12 cellular contexts compared by ENCODE assay signal in genomic region chr7:69695998-69696657, GRCh38.
A peak's percentile ranks its signal among the peaks of the same experiment; 100 is the strongest.
DNase-seq lines count a peak whose midpoint lies in the region; ATAC-seq and TF ChIP-seq lines count a peak whose summit lies in the region.
"Had no signal": no experiment of that assay in that cellular context is flagged by ENCODE, and none has a peak within 500 bp of the region (broad histone marks: within the 10 kb centered on the region; RNA-seq: fewer than 3 reads in every experiment).

No MANE protein-coding gene starts in this region.

- no peak for TF ChIP-seq CTCF in GM13977 (IDR thresholded peaks at IDR 0.05; ENCODE audit: extremely low read depth, insufficient read depth, missing control alignments)

- peak; percentile 80 for ATAC-seq in GM19468 (IDR thresholded peaks at IDR 0.05; ENCODE audit: extremely low read depth, unreplicated experiment)
- peak; percentile 87 for ATAC-seq in HG03097 (IDR thresholded peaks at IDR 0.05; ENCODE audit: low FRiP score, unreplicated experiment)

- DNase-seq in GM13977 (ENCODE audit: low spot score): peak; percentile 54
- peak; percentile 51 for DNase-seq in SKM-1 (lab: John Stamatoyannopoulos, UW; ENCODE audit: unreplicated experiment)
- DNase-seq in activated CD4-positive, alpha-beta T cell treated with anti-CD3 and anti-CD28 coated beads, Interleukin-2, amount 50 U/mL, for 1 hour: no peak
- DNase-seq in anterior cingulate cortex (lab: John Stamatoyannopoulos, UW): no peak
- no peak for DNase-seq in NCI-H1105 (lab: John Stamatoyannopoulos, UW)
- no peak for DNase-seq in OCI-M1 (lab: John Stamatoyannopoulos, UW)
- DNase-seq: activated naive CD4-positive, alpha-beta T cell treated with anti-CD3 and anti-CD28 coated beads for 36 hours; DMS53; IMR-90; stimulated activated CD4-positive, alpha-beta T cell treated with anti-CD3 and anti-CD28 coated beads, Interleukin-1b, Interleukin-23, amount 100 ng/mL, for 48 hours had no signal

- in situ Hi-C loops in GM13977 (cut with MboI; ENCODE audit: low pct_unique_long_range_greater_than_20kb, low sequenced_read_pairs, unreplicated experiment): no loop called here

Comparison
In these comparisons a context has a peak if more than half of its experiments do, and no peak if none do; other contexts are left out.
1. DNase-seq: peak in GM13977 (single experiment) and SKM-1 (single experiment); none in activated CD4-positive, alpha-beta T cell treated with anti-CD3 and anti-CD28 coated beads, Interleukin-2, amount 50 U/mL, for 1 hour (single experiment), anterior cingulate cortex (0 of 58), NCI-H1105 (single experiment) and OCI-M1 (single experiment).